7 cellular contexts compared by ENCODE assay signal in the genomic region with DNA sequence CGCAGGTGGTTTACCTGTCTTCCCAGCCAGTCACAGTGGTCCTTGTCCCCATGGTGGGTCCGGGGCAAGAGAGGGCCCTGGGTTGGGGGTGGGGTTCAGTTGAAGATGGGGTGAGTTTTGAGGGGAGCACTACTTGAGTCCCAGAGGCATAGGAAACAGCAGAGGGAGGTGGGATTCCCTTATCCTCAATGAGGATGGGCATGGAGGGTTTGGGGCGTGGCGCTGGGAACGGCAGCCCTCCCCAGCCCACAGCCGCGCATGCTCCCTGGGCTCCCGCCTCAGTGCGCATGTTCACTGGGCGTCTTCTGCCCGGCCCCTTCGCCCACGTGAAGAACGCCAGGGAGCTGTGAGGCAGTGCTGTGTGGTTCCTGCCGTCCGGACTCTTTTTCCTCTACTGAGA. TPM values are rescaled to one million over a fixed set of nuclear protein-coding genes. Genes with fewer than 3 reads are reported as not detected.
"Had no signal": no experiment of that assay in that cellular context is flagged by ENCODE, and none has a peak within 500 bp of the region (broad histone marks: within the 10 kb centered on the region; RNA-seq: fewer than 3 reads in every experiment).

A gene with protein sequence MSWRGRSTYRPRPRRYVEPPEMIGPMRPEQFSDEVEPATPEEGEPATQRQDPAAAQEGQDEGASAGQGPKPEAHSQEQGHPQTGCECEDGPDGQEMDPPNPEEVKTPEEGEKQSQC (plus strand): TSS at position 301 of the 400 bp plus-strand sequence. CDS start 1,155 bp downstream, outside the sequence.

RNA-seq across cellular contexts. Expression of the gene that starts here (rescaled TPM):
- total RNA-seq: GM23248, GM23338, H1, H4, H7, H9, HFFc6 had no signal
- polyA plus RNA-seq: GM23248, GM23338, H1 had no signal
